Comparison of ENCODE assay signal across 8 cellular contexts in the genomic region with DNA sequence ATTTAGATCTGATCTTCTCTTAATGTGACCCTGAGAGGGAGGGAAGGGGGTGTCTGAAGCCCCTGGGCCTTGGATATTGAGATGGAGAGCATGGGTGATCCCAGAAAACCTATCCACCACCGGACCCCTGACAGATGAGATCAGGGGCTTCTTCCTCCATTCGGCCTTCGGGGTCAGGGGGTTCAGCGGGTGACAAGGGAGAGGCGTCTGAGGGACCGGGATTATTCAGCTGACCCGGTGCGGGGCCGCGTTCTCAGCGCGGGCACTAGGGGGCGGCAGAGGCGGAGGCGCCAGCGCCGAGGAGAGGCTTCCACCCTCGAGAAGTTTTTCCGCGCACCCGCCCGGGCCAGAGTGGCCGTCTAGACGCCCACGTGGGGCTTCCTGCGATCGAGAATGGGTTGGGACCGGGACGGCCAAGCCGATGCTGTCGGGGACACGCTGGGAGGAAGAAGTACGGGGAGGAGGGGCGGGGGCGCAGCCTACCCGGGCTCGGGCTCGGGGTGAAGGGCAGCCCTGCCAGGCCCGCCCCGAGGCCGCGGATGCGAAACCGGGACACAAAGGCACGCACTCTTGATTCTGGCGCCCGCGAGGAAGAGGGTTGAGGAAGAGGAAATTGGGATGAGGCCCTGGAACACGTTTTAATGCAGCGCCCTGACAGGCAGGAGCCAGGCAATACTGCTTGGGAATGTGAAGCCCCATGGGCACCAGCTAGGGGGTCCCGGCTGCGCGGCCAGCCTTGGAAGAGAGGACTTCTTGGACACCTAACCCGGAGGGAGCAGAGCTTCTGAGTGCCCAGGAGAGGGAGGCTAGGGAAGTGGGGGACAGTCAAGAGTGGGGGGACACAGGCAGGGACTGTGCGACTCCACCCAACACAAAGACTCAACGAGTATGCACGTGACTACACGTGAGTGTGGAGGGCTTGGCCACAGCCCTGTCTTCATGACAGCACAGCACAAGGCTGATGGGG. TPM values are rescaled to one million over a fixed set of nuclear protein-coding genes. Genes with fewer than 3 reads are reported as not detected.
DNase-seq lines count a peak whose midpoint lies in the region; ATAC-seq and TF ChIP-seq lines count a peak whose summit lies in the region.

No MANE protein-coding gene starts in this region.

- peak overlapping the region; percentile 55 for H3K4me3 ChIP-seq in AG04450 (ENCODE audit: low read depth, low read length)
- H3K4me3 ChIP-seq in LNCaP clone FGC (ENCODE audit: low read depth, low read length), result peak overlapping the region; percentile 44
- H3K4me3 ChIP-seq in ascending aorta, result peak overlapping the region; percentile 58 to 61
- peak overlapping the region; percentile 40 to 46 for H3K4me3 ChIP-seq in uterus

- TF ChIP-seq CTCF in AG04450 (IDR thresholded peaks at IDR 0.05; ENCODE audit: low read depth, low read length) (peak; percentile 90), LNCaP clone FGC (IDR thresholded peaks at IDR 0.05; ENCODE audit: control insufficient read depth, extremely low read depth, insufficient read depth) (peak; percentile 91), ascending aorta (IDR thresholded peaks at IDR 0.05) (peak; percentile 89 to 97 (median 92)), uterus (IDR thresholded peaks at IDR 0.05) (peak; percentile 90 to 97 (median 92))

- H3K36me3 ChIP-seq in ascending aorta (no peaks in the 10 kb centered on the region), uterus (no peaks in the 10 kb centered on the region)

- CTCF ChIA-PET in AG04450 (lab: Charles Lee), result interaction anchor here (0.7 to 4.3 kb wide), 10 partner anchors 12 to 208 kb away, joined by 3 to 19 read pairs (median 3); partner anchors contain the start of gene HLA-DMA

- DNase-seq in AG04450 (ENCODE audit: low read depth, low spot score), result no peak
- no peak for DNase-seq in LNCaP clone FGC (ENCODE audit: low read depth)
- DNase-seq in T-helper 9 cell, result peak; percentile 77
- DNase-seq in ascending aorta (ENCODE audit: low spot score in 2 of 2), result peak; percentile 38 to 90
- peak; percentile 91 for DNase-seq in hepatic stellate cell (ENCODE audit: low spot score)
- DNase-seq in renal cortical epithelial cell (ENCODE audit: low read depth), result peak; percentile 1
- peak; percentile 72 to 83 for DNase-seq in uterus

- H3K9me3 ChIP-seq in AG04450 (ENCODE audit: control insufficient read depth, insufficient read depth, low read length) (no peaks in the 10 kb centered on the region), ascending aorta (no peaks in the 10 kb centered on the region), uterus (no peaks in the 10 kb centered on the region)

- no peak for TF ChIP-seq POLR2A in uterus (IDR thresholded peaks at IDR 0.05)

- intact Hi-C loops in ascending aorta (cut with DNase I) (loop anchor here (1.0 to 2.0 kb wide), 3 partner anchors 31 to 87 kb away; partner anchors contain the start of genes COL11A2, RXRB and SLC39A7), uterus (cut with DNase I; ENCODE audit: low total_unique reads) (loop anchor here (5.0 kb wide), 1 partner anchor 86 kb away; no protein-coding TSS in a partner anchor)

- H3K27me3 ChIP-seq in AG04450 (ENCODE audit: control insufficient read depth, insufficient read depth, low read length) (peaks cover 11% of the 10 kb centered on the region), ascending aorta (no peaks in the 10 kb centered on the region), uterus (no peaks in the 10 kb centered on the region)

- peak; percentile 48 for ATAC-seq in GM18520 (IDR thresholded peaks at IDR 0.05; ENCODE audit: unreplicated experiment)

- H3K27ac ChIP-seq in AG04450 (ENCODE audit: low read depth, low read length) (no peak overlapping the region), ascending aorta (peak overlapping the region; percentile 47 to 58), uterus (peak overlapping the region in 1 of 2 donors; percentile 47)

- POLR2A ChIA-PET in AG04450 (lab: Yijun Ruan, JAX), result no interaction called here

- H3K4me1 ChIP-seq in ascending aorta, result peaks cover 4% of the 10 kb centered on the region in 2 donors
- peaks cover 0 to 6% of the 10 kb centered on the region in 2 donors for H3K4me1 ChIP-seq in uterus

RNA-seq across cellular contexts. Expression of gene COL11A2, which starts 30.6 kb away (rescaled TPM):
- polyA plus RNA-seq in AG04450 (2011; rRNA removed), result 0.26 and 0.37 TPM in 2 replicates
- polyA minus RNA-seq in AG04450 (2011; rRNA and poly(A)+ RNA removed), result 0.04 and 0.18 TPM in 2 replicates
- total RNA-seq in ascending aorta (0.11 TPM), renal cortical epithelial cell (0.17 and 0.20 TPM in 2 replicates), uterus (1 to 10 TPM in 2 of 4 donors, under 1 TPM in 2; under 0.01 to 2.6 (median 1.0) TPM)

RNA-seq across cellular contexts. Expression of gene RXRB, which starts 38.8 kb away (rescaled TPM):
- polyA plus RNA-seq in AG04450 (2011; rRNA removed), result 38.5 and 44.1 TPM in 2 replicates
- 42.7 and 51.4 TPM in 2 replicates for polyA minus RNA-seq in AG04450 (2011; rRNA and poly(A)+ RNA removed)
- 21.6 TPM for total RNA-seq in ascending aorta
- total RNA-seq in renal cortical epithelial cell, result 16.8 and 28.0 TPM in 2 replicates
- 10 to 100 TPM; 28.6 to 71.0 (median 34.0) TPM for total RNA-seq in uterus

RNA-seq across cellular contexts. Expression of gene SLC39A7, which starts 39.0 kb away (rescaled TPM):
- polyA plus RNA-seq in AG04450 (2011; rRNA removed), result 129 and 150 TPM in 2 replicates
- polyA minus RNA-seq in AG04450 (2011; rRNA and poly(A)+ RNA removed), result 87.7 and 101 TPM in 2 replicates
- total RNA-seq in ascending aorta, result 59.7 TPM
- 108 and 119 TPM in 2 replicates for total RNA-seq in renal cortical epithelial cell
- total RNA-seq in uterus, result 10 to 100 TPM; 53.8 to 87.8 (median 57.5) TPM

RNA-seq across cellular contexts. Expression of gene HSD17B8, which starts 42.8 kb away (rescaled TPM):
- 4.9 and 5.7 TPM in 2 replicates for polyA plus RNA-seq in AG04450 (2011; rRNA removed)
- polyA minus RNA-seq in AG04450 (2011; rRNA and poly(A)+ RNA removed), result 3.2 and 3.8 TPM in 2 replicates
- total RNA-seq in ascending aorta, result not detected
- total RNA-seq in renal cortical epithelial cell, result 11.2 and 26.0 TPM in 2 replicates
- total RNA-seq in uterus, result 10 to 100 TPM in 1 of 4 donors, 1 to 10 TPM in 2, not detected in 1; 2.6 to 11.3 (median 5.8) TPM

RNA-seq across cellular contexts. Expression of gene RING1, which starts 46.7 kb away (rescaled TPM):
- 23.8 and 26.8 TPM in 2 replicates for polyA plus RNA-seq in AG04450 (2011; rRNA removed)
- 20.3 and 29.5 TPM in 2 replicates for polyA minus RNA-seq in AG04450 (2011; rRNA and poly(A)+ RNA removed)
- 28.5 TPM for total RNA-seq in ascending aorta
- 18.4 and 28.0 TPM in 2 replicates for total RNA-seq in renal cortical epithelial cell
- total RNA-seq in uterus, result 10 to 100 TPM in 3 of 4 donors, 1 to 10 TPM in 1; 1.8 to 66.9 (median 30.1) TPM

Comparison
In these comparisons a context has a peak if more than half of its experiments do, and no peak if none do; other contexts are left out.
1. DNase-seq: peak in T-helper 9 cell (single experiment), ascending aorta (2 of 2), hepatic stellate cell (single experiment), renal cortical epithelial cell (single experiment) and uterus (2 of 2); none in AG04450 (single experiment) and LNCaP clone FGC (single experiment).
2. Peak in every context shown above with its lines, with median percentiles within 50 percentile points of each other: H3K4me3 ChIP-seq and CTCF ChIP-seq.